In genomic region chr6:6686748-6687601, GRCh38 we compare ENCODE assay signal across 1 cellular context.
TF ChIP-seq lines count a peak whose summit lies in the region.

No MANE protein-coding gene starts in this region.

TF ChIP-seq in HepG2, 621 proteins besides CTCF, POLR2A, EP300 and RAD21 (continued from another document and continues in another):
- TF ChIP-seq SNAPC4 (CRISPR knock-in tag; IDR thresholded peaks at IDR 0.05) (peak; percentile 40; the same call in 1 of the 2 replicates), ZMAT5 (CRISPR knock-in tag; IDR thresholded peaks at IDR 0.05; ENCODE audit: borderline replicate concordance, low read depth) (no peak), SUZ12 (IDR thresholded peaks at IDR 0.05; ENCODE audit: low read depth, low read length) (no peak), DMTF1 (CRISPR knock-in tag; IDR thresholded peaks at IDR 0.05) (no peak), SAFB2 (CRISPR knock-in tag; IDR thresholded peaks at IDR 0.05; ENCODE audit: borderline replicate concordance, low read depth) (no peak), ZNF414 (CRISPR knock-in tag; IDR thresholded peaks at IDR 0.05) (peak; percentile 69; the same call in 1 of the 2 replicates), SYNCRIP (IDR thresholded peaks at IDR 0.05; ENCODE audit: insufficient read depth, low read depth, low read length) (no peak), ZFP36L2 (CRISPR knock-in tag; IDR thresholded peaks at IDR 0.05) (no peak), REL (CRISPR knock-in tag; conservative IDR thresholded peaks at IDR 0.05) (no peak), ZSCAN31 (CRISPR knock-in tag; IDR thresholded peaks at IDR 0.05; ENCODE audit: low read depth) (no peak), FOXA1 (IDR thresholded peaks at IDR 0.05) (no peak), FOXA1 (CRISPR knock-in tag; IDR thresholded peaks at IDR 0.05) (no peak), NR2C2 (CRISPR knock-in tag; IDR thresholded peaks at IDR 0.05; ENCODE audit: borderline replicate concordance) (peak; percentile 37; the same call in 1 of the 2 replicates), GPN1 (CRISPR knock-in tag; IDR thresholded peaks at IDR 0.05; ENCODE audit: borderline replicate concordance) (no peak), ZNF775 (CRISPR knock-in tag; IDR thresholded peaks at IDR 0.05; ENCODE audit: borderline replicate concordance) (no peak), ZNF362 (CRISPR knock-in tag; IDR thresholded peaks at IDR 0.05; ENCODE audit: borderline replicate concordance) (no peak), TOPORS (CRISPR knock-in tag; IDR thresholded peaks at IDR 0.05) (no peak), CSRNP1 (CRISPR knock-in tag; IDR thresholded peaks at IDR 0.05) (no peak), ZXDC (CRISPR knock-in tag; IDR thresholded peaks at IDR 0.05) (no peak), GATAD2A (CRISPR knock-in tag; IDR thresholded peaks at IDR 0.05) (peak; percentile 77), KDM6A (CRISPR knock-in tag; IDR thresholded peaks at IDR 0.05; ENCODE audit: low read depth) (no peak), CBX2 (IDR thresholded peaks at IDR 0.05; ENCODE audit: low read depth, low read length) (no peak), CBX2 (CRISPR knock-in tag; IDR thresholded peaks at IDR 0.05; ENCODE audit: low read depth) (no peak), ZNF724P (CRISPR knock-in tag; IDR thresholded peaks at IDR 0.05; ENCODE audit: borderline replicate concordance) (0 out of 2 replicates have a peak, but pooled peaks have one; percentile 40), ZNF292 (CRISPR knock-in tag; IDR thresholded peaks at IDR 0.05; ENCODE audit: borderline replicate concordance, low read depth) (0 out of 2 replicates have a peak, but pooled peaks have one; percentile 55), TFAP4 (IDR thresholded peaks at IDR 0.05; ENCODE audit: borderline replicate concordance, low read depth) (no peak), CEBPG (CRISPR knock-in tag; IDR thresholded peaks at IDR 0.05) (no peak), CENPBD1 (CRISPR knock-in tag; IDR thresholded peaks at IDR 0.05; ENCODE audit: borderline replicate concordance, low read depth) (no peak), ELK4 (CRISPR knock-in tag; IDR thresholded peaks at IDR 0.05; ENCODE audit: borderline replicate concordance) (no peak), ERF (CRISPR knock-in tag; IDR thresholded peaks at IDR 0.05) (peak; percentile 68; the same call in 1 of the 2 replicates), PAXIP1 (CRISPR knock-in tag; conservative IDR thresholded peaks at IDR 0.05) (peak; percentile 6; the same call in 1 of the 2 replicates), NR3C1 (CRISPR knock-in tag; IDR thresholded peaks at IDR 0.05) (no peak), NKX3-1 (CRISPR knock-in tag; IDR thresholded peaks at IDR 0.05) (no peak), MLLT10 (CRISPR knock-in tag; IDR thresholded peaks at IDR 0.05) (no peak), THAP7 (CRISPR knock-in tag; IDR thresholded peaks at IDR 0.05) (no peak)
